In genomic region chr7:92255308-92255707, GRCh38 we compare ENCODE assay signal across 10 cellular contexts. TPM values are rescaled to one million over a fixed set of nuclear protein-coding genes. Genes with fewer than 3 reads are reported as not detected.
A peak's percentile ranks its signal among the peaks of the same experiment; 100 is the strongest.
DNase-seq lines count a peak whose midpoint lies in the region; ATAC-seq and TF ChIP-seq lines count a peak whose summit lies in the region.
"Had no signal": no experiment of that assay in that cellular context is flagged by ENCODE, and none has a peak within 500 bp of the region (broad histone marks: within the 10 kb centered on the region; RNA-seq: fewer than 3 reads in every experiment).

No MANE protein-coding gene starts in this region.

- in situ Hi-C loops in astrocyte of the spinal cord (cut with HindIII; ENCODE audit: low sequenced_read_pairs), result no loop called here

- no peak for TF ChIP-seq CTCF in astrocyte of the spinal cord (IDR thresholded peaks at IDR 0.05; ENCODE audit: low read depth, low read length)

- ATAC-seq in GM19395 (IDR thresholded peaks at IDR 0.05; ENCODE audit: unreplicated experiment) (no peak), HG03460 (IDR thresholded peaks at IDR 0.05; ENCODE audit: unreplicated experiment) (no peak)

- no peak overlapping the region for H3K4me3 ChIP-seq in astrocyte of the spinal cord (ENCODE audit: low read depth, low read length)
- H3K4me3 ChIP-seq: lung had no signal

- DNase-seq in A172 (ENCODE audit: low spot score) (peak; percentile 89), HK-2 (ENCODE audit: unreplicated experiment) (peak; percentile 14), astrocyte of the spinal cord (ENCODE audit: low read depth, low spot score) (peak; percentile 83), iris pigment epithelial cell (ENCODE audit: low read depth) (peak; percentile 94), NCI-H526 (lab: John Stamatoyannopoulos, UW) (no peak)
- no peak for DNase-seq in activated CD4-positive, alpha-beta T cell treated with anti-CD3 and anti-CD28 coated beads, Interleukin-2, amount 50 U/mL, for 1 hour
- DNase-seq: NK-92 treated with Interleukin-12 subunit alpha and Interleukin-12 subunit beta, amount 100 ng/mL, for 24 hours had no signal

RNA-seq across cellular contexts. Expression of gene ANKIB1, which starts 9.5 kb away (rescaled TPM):
- total RNA-seq in A172 (2014; rRNA removed; shearing (Covaris generic)), result 46.1 and 47.1 TPM in 2 replicates

RNA-seq across cellular contexts. Expression of gene KRIT1, which starts 9.6 kb away (rescaled TPM):
- 41.2 and 50.4 TPM in 2 replicates for total RNA-seq in A172 (2014; rRNA removed; shearing (Covaris generic))

Comparison
In these comparisons a context has a peak if more than half of its experiments do, and no peak if none do; other contexts are left out.
1. DNase-seq: peak in A172 (single experiment), HK-2 (single experiment), astrocyte of the spinal cord (single experiment) and iris pigment epithelial cell (single experiment); none in activated CD4-positive, alpha-beta T cell treated with anti-CD3 and anti-CD28 coated beads, Interleukin-2, amount 50 U/mL, for 1 hour (single experiment) and NCI-H526 (0 of 2).